1 cellular context compared by ENCODE assay signal in genomic region chr10:72260588-72261322, GRCh38.
TF ChIP-seq lines count a peak whose summit lies in the region.

No MANE protein-coding gene starts in this region.

TF ChIP-seq in HepG2, 621 proteins besides CTCF, POLR2A, EP300 and RAD21 (continued from another document):
- TF ChIP-seq ISL2 (CRISPR knock-in tag; IDR thresholded peaks at IDR 0.05) = no peak
- TF ChIP-seq HDAC2 (CRISPR knock-in tag; IDR thresholded peaks at IDR 0.05) = peak; percentile 67
- TF ChIP-seq KLF12 (CRISPR knock-in tag; IDR thresholded peaks at IDR 0.05; ENCODE audit: borderline replicate concordance) = no peak
- TF ChIP-seq KDM5A (IDR thresholded peaks at IDR 0.05; ENCODE audit: borderline replicate concordance, low read length) = peak; percentile 69; the same call in 1 of the 2 replicates
- TF ChIP-seq ASH2L (IDR thresholded peaks at IDR 0.05; ENCODE audit: insufficient read length, low read depth, low read length) = peak; percentile 89
